In genomic region chr13:112714366-112714765, GRCh38 we compare ENCODE assay signal across 19 cellular contexts. TPM values are rescaled to one million over a fixed set of nuclear protein-coding genes. Genes with fewer than 3 reads are reported as not detected.
DNase-seq lines count a peak whose midpoint lies in the region; ATAC-seq, FAIRE-seq and TF ChIP-seq lines count a peak whose summit lies in the region.
"Had no signal": no experiment of that assay in that cellular context is flagged by ENCODE, and none has a peak within 500 bp of the region (broad histone marks: within the 10 kb centered on the region; RNA-seq: fewer than 3 reads in every experiment).

No MANE protein-coding gene starts in this region.

- 89% methylated on average over 14 of the region's 14 CpGs for WGBS in HUES64
- WGBS in HepG2 (ENCODE audit: low lambda C conversion rate), result 93% methylated on average over 14 of the region's 14 CpGs
- WGBS in spleen, 5 donors, result 91 to 95% (median 94%) methylated on average over 14 of the region's 14 CpGs
- 98 to 100% methylated on average over 3 to 5 of the region's 14 CpGs for WGBS in gastroesophageal sphincter (ENCODE audit: low coverage in 1 of 2), 2 donors

- H3K9ac ChIP-seq in DND-41 (ENCODE audit: low read depth, low read length) (no peak overlapping the region), HUES64 (ENCODE audit: low read depth, low read length) (no peak overlapping the region), HepG2 (ENCODE audit: insufficient read depth, low read depth, low read length) (no peak overlapping the region)

- H3K27ac ChIP-seq in DND-41 (ENCODE audit: low read length) (no peak overlapping the region), HUES64 (ENCODE audit: low read depth, low read length) (0 out of 2 replicates have a peak overlapping the region, but pooled peaks have one; percentile 12), HepG2 (ENCODE audit: extremely low read length, insufficient read depth, low read length) (peak overlapping the region; percentile 62), spleen (no peak overlapping the region), vagina (no peak overlapping the region), gastroesophageal sphincter (no peak overlapping the region)
- H3K27ac ChIP-seq: thoracic aorta had no signal

- TF ChIP-seq POLR2A in HepG2 (IDR thresholded peaks at IDR 0.05; ENCODE audit: insufficient read depth in 1 of 2, low read depth in 2 of 2, low read length in 2 of 2), result no peak
- TF ChIP-seq POLR2A in spleen (IDR thresholded peaks at IDR 0.05), result no peak
- no peak for TF ChIP-seq POLR2A in vagina (IDR thresholded peaks at IDR 0.05)
- TF ChIP-seq POLR2A in gastroesophageal sphincter (IDR thresholded peaks at IDR 0.05), result no peak

- in situ Hi-C loops in HepG2 (cut with HindIII; ENCODE audit: extremely low pct_ligation_motif_present, low pct_unique_long_range_greater_than_20kb), result no loop called here

- DNase-seq in DND-41, result no peak
- no peak for DNase-seq in HepG2 (ENCODE audit: low spot score)
- DNase-seq in spleen, result peak; percentile 62
- DNase-seq in vagina (ENCODE audit: extremely low spot score in 2 of 2), result no peak
- DNase-seq: activated CD4-positive, alpha-beta T cell treated with anti-CD3 and anti-CD28 coated beads, Interleukin-2, amount 10 ng/mL, durations not matched to agents 24 days and 14 days; CD4-positive, CD25-positive, alpha-beta regulatory T cell; DMS79; foreskin melanocyte; KG1; mucosa of descending colon; NCI-H2029; retina; SHP77 treated with DMSO at 0.1 percent for 48 hours had no signal

- no peak for FAIRE-seq in HepG2 (lab: Jason Lieb, UNC)

- H3K4me3 ChIP-seq in DND-41 (ENCODE audit: low read depth in 1 of 2, low read length in 2 of 2) (no peak overlapping the region), HUES64 (ENCODE audit: low read length) (no peak overlapping the region), HepG2 (replicated peaks in 1 of 3; ENCODE audit: insufficient read depth in 1 of 3, low read depth in 2 of 3, low read length in 3 of 3) (no peak overlapping the region), spleen (no peak overlapping the region), vagina (no peak overlapping the region), gastroesophageal sphincter (no peak overlapping the region)
- H3K4me3 ChIP-seq: dorsolateral prefrontal cortex, mucosa of descending colon, thoracic aorta had no signal

- intact Hi-C loops in HepG2 (cut with micrococcal nuclease; ENCODE audit: unreplicated experiment), result no loop called here
- intact Hi-C loops in spleen (cut with DNase I; ENCODE audit: low total_unique reads), result no loop called here
- intact Hi-C loops in vagina (cut with DNase I), result no loop called here

- no peaks in the 10 kb centered on the region for H3K9me3 ChIP-seq in DND-41 (ENCODE audit: insufficient read depth, low read length, severe bottlenecking)
- no peaks in the 10 kb centered on the region for H3K9me3 ChIP-seq in HUES64 (ENCODE audit: insufficient read depth, low read depth, low read length)
- peaks cover 10% of the 10 kb centered on the region for H3K9me3 ChIP-seq in HepG2 (ENCODE audit: low read length)
- H3K9me3 ChIP-seq in spleen, result no peaks in the 10 kb centered on the region
- no peaks in the 10 kb centered on the region for H3K9me3 ChIP-seq in vagina
- peaks cover 0 to 9% (median 0%) of the 10 kb centered on the region in 3 donors for H3K9me3 ChIP-seq in gastroesophageal sphincter
- H3K9me3 ChIP-seq: mucosa of descending colon, thoracic aorta had no signal

- ATAC-seq in DND-41 (ENCODE audit: insufficient read depth, low read depth), result peak; percentile 18; the same call in 1 of the 3 replicates
- no peak for ATAC-seq in HepG2
- no peak for ATAC-seq in HG03280 (IDR thresholded peaks at IDR 0.05; ENCODE audit: unreplicated experiment)
- ATAC-seq in gastroesophageal sphincter, result no peak
- ATAC-seq in GM21447 (IDR thresholded peaks at IDR 0.05; ENCODE audit: unreplicated experiment), result no peak
- ATAC-seq: mucosa of descending colon had no signal

- peaks cover 54% of the 10 kb centered on the region for H3K79me2 ChIP-seq in DND-41 (ENCODE audit: insufficient read depth, low read length)
- H3K79me2 ChIP-seq in HepG2 (ENCODE audit: insufficient read depth, low read length), result peaks cover 88% of the 10 kb centered on the region

- H3K4me1 ChIP-seq in DND-41 (ENCODE audit: insufficient read depth, low read length) (no peaks in the 10 kb centered on the region), HUES64 (ENCODE audit: insufficient read depth, low read length) (peaks cover 47% of the 10 kb centered on the region), HepG2 (ENCODE audit: insufficient read depth, low read length) (peaks cover 80% of the 10 kb centered on the region), spleen (peaks cover 7 to 41% (median 24%) of the 10 kb centered on the region in 6 donors), vagina (peaks cover 20% of the 10 kb centered on the region), gastroesophageal sphincter (peaks cover 0 to 44% (median 23%) of the 10 kb centered on the region in 3 donors)

- TF ChIP-seq EP300 in HepG2 (IDR thresholded peaks at IDR 0.05; ENCODE audit: low read depth in 2 of 2, low read length in 2 of 2) (no peak), HepG2 (CRISPR knock-in tag; IDR thresholded peaks at IDR 0.05; ENCODE audit: borderline replicate concordance) (no peak), gastroesophageal sphincter (IDR thresholded peaks at IDR 0.05) (no peak)

- no peak for TF ChIP-seq RAD21 in HepG2 (CRISPR knock-in tag; IDR thresholded peaks at IDR 0.05)

- BruUV-seq in HepG2 (replicated peaks; lab: Mats Ljungman, UMichigan), result no TSS peak

- no peak for TF ChIP-seq CTCF in DND-41 (IDR thresholded peaks at IDR 0.05; ENCODE audit: borderline replicate concordance, extremely low read depth, low read length, poor library complexity, severe bottlenecking)
- no peak for TF ChIP-seq CTCF in HepG2 (CRISPR knock-in tag; IDR thresholded peaks at IDR 0.05)
- TF ChIP-seq CTCF in spleen (IDR thresholded peaks at IDR 0.05 in 8 of 11, conservative IDR thresholded peaks at IDR 0.05 in 3 of 11), result no peak
- TF ChIP-seq CTCF in vagina (IDR thresholded peaks at IDR 0.05), result no peak
- TF ChIP-seq CTCF in gastroesophageal sphincter (IDR thresholded peaks at IDR 0.05), result no peak

- POLR2A ChIA-PET in HepG2 (lab: Yijun Ruan, JAX), result interaction anchor here (0.8 to 1.6 kb wide), 2 partner anchors 43 to 179 kb away, joined by 4 to 9 read pairs; no protein-coding TSS in a partner anchor

- CTCF ChIA-PET in HepG2 (lab: Yijun Ruan, JAX; ENCODE audit: low intra/inter-chr PET ratio, low total read pairs), result no interaction called here

- no peaks in the 10 kb centered on the region; the same call in none of the 2 replicates for H3K36me3 ChIP-seq in DND-41 (ENCODE audit: insufficient read depth, low read length)
- H3K36me3 ChIP-seq in HUES64 (ENCODE audit: insufficient read depth, low read length), result no peaks in the 10 kb centered on the region
- H3K36me3 ChIP-seq in HepG2 (replicated peaks in 1 of 2; ENCODE audit: control insufficient read depth in 1 of 2, insufficient read depth in 2 of 2, low read length in 2 of 2), result peaks cover 10 to 27% of the 10 kb centered on the region in 2 experiments; a peak in 3 of 5 replicates
- peaks cover 0 to 19% (median 0%) of the 10 kb centered on the region in 6 donors for H3K36me3 ChIP-seq in spleen
- H3K36me3 ChIP-seq in vagina, result no peaks in the 10 kb centered on the region
- no peaks in the 10 kb centered on the region for H3K36me3 ChIP-seq in gastroesophageal sphincter
- H3K36me3 ChIP-seq: thoracic aorta had no signal

- no peak overlapping the region for H3K4me2 ChIP-seq in DND-41 (ENCODE audit: insufficient read depth, low read length)
- H3K4me2 ChIP-seq in HepG2 (ENCODE audit: low read depth, low read length), result peak overlapping the region; percentile 51

- peaks cover 73% of the 10 kb centered on the region for H4K20me1 ChIP-seq in DND-41 (ENCODE audit: insufficient read depth, low read length)
- H4K20me1 ChIP-seq in HepG2 (ENCODE audit: insufficient read depth, low read length), result peaks cover 26% of the 10 kb centered on the region; the same call in 1 of the 2 replicates

- H3K27me3 ChIP-seq in DND-41 (ENCODE audit: insufficient read depth, low read length, poor library complexity) (no peaks in the 10 kb centered on the region), HUES64 (ENCODE audit: insufficient read depth, low read length) (no peaks in the 10 kb centered on the region), HepG2 (ENCODE audit: control insufficient read depth in 1 of 2, insufficient read depth in 2 of 2, low read length in 2 of 2) (no peaks in the 10 kb centered on the region), spleen (replicated peaks in 1 of 7) (no peaks in the 10 kb centered on the region), vagina (no peaks in the 10 kb centered on the region), gastroesophageal sphincter (no peaks in the 10 kb centered on the region)
- H3K27me3 ChIP-seq: dorsolateral prefrontal cortex had no signal

- no peak overlapping the region for H2AFZ ChIP-seq in DND-41 (ENCODE audit: low read depth, low read length)
- no peak overlapping the region for H2AFZ ChIP-seq in HepG2 (ENCODE audit: low read length)

RNA-seq across cellular contexts. Expression of gene ATP11A, which starts 24.5 kb away (rescaled TPM):
- polyA plus RNA-seq in HUES64 (2013, experiment 1 of 2), result 14.7 TPM
- 18.6 TPM for polyA plus RNA-seq in HUES64 (2013, experiment 2 of 2)
- total RNA-seq in HepG2 (2016; rRNA removed; fragmentation: Illumina TruSeq; extraction: Trizol) (18.4 and 18.9 TPM in 2 replicates), spleen (10 to 100 TPM; 57.3 to 91.3 (median 65.0) TPM), vagina (33.4 TPM), gastroesophageal sphincter (10 to 100 TPM; 12.9 to 21.7 (median 17.1) TPM)
- total RNA-seq in HepG2 (2016; cell fraction: cytosol; rRNA removed; fragmentation: Illumina TruSeq; extraction: Trizol; ENCODE audit: low read depth), result 5.5 and 6.6 TPM in 2 replicates
- 13.9 and 19.4 TPM in 2 replicates for total RNA-seq in HepG2 (2016; cell fraction: insoluble cytoplasmic fraction; rRNA removed; fragmentation: Illumina TruSeq; extraction: Trizol)
- 12.7 and 14.7 TPM in 2 replicates for total RNA-seq in HepG2 (2016; cell fraction: membrane; rRNA removed; fragmentation: Illumina TruSeq; extraction: Trizol)
- 44.6 and 51.9 TPM in 2 replicates for total RNA-seq in HepG2 (2016; cell fraction: nucleus; rRNA removed; fragmentation: Illumina TruSeq; extraction: Trizol)
- polyA plus RNA-seq in HepG2 (2011; rRNA removed) (20.1 and 24.0 TPM in 2 replicates), spleen (1 to 10 TPM; 2.7 to 5.5 (median 3.0) TPM)
- polyA plus RNA-seq in HepG2 (2011; cell fraction: cytosol; rRNA removed), result 13.1 and 13.2 TPM in 2 replicates
- polyA plus RNA-seq in HepG2 (2011; cell fraction: nucleus; rRNA removed), result 168 and 195 TPM in 2 replicates
- polyA plus RNA-seq in HepG2 (2012), result 36.8 and 55.4 TPM in 2 replicates
- 1.3 and 1.5 TPM in 2 replicates for polyA plus RNA-seq in HepG2 (2016; cell fraction: cytosol; fragmentation: Illumina TruSeq; extraction: Trizol; ENCODE audit: low read depth)
- 12.9 TPM in 2 replicates for polyA plus RNA-seq in HepG2 (2016; cell fraction: insoluble cytoplasmic fraction; fragmentation: Illumina TruSeq; extraction: Trizol; ENCODE audit: low read depth)
- 3.0 and 3.7 TPM in 2 replicates for polyA plus RNA-seq in HepG2 (2016; cell fraction: membrane; fragmentation: Illumina TruSeq; extraction: Trizol; ENCODE audit: low read depth)
- polyA plus RNA-seq in HepG2 (2016; cell fraction: nucleus; fragmentation: Illumina TruSeq; extraction: Trizol; ENCODE audit: insufficient read depth, low read depth), result 72.0 and 87.4 TPM in 2 replicates
- polyA minus RNA-seq in HepG2 (2011; rRNA and poly(A)+ RNA removed; ENCODE audit: low replicate concordance), result 14.4 and 71.9 TPM in 2 replicates
- 42.1 and 46.7 TPM in 2 replicates for polyA minus RNA-seq in HepG2 (2011; cell fraction: cytosol; rRNA and poly(A)+ RNA removed)
- polyA minus RNA-seq in HepG2 (2011; cell fraction: nucleus; rRNA and poly(A)+ RNA removed), result 107 and 137 TPM in 2 replicates

Comparison
In these comparisons a context has a peak if more than half of its experiments do, and no peak if none do; other contexts are left out.
1. H3K27ac ChIP-seq: peak in HUES64 (single experiment) and HepG2 (single experiment); none in DND-41 (single experiment), spleen (0 of 8), vagina (single experiment) and gastroesophageal sphincter (0 of 4).